Comparison of ENCODE assay signal across 1 cellular context in the genomic region with DNA sequence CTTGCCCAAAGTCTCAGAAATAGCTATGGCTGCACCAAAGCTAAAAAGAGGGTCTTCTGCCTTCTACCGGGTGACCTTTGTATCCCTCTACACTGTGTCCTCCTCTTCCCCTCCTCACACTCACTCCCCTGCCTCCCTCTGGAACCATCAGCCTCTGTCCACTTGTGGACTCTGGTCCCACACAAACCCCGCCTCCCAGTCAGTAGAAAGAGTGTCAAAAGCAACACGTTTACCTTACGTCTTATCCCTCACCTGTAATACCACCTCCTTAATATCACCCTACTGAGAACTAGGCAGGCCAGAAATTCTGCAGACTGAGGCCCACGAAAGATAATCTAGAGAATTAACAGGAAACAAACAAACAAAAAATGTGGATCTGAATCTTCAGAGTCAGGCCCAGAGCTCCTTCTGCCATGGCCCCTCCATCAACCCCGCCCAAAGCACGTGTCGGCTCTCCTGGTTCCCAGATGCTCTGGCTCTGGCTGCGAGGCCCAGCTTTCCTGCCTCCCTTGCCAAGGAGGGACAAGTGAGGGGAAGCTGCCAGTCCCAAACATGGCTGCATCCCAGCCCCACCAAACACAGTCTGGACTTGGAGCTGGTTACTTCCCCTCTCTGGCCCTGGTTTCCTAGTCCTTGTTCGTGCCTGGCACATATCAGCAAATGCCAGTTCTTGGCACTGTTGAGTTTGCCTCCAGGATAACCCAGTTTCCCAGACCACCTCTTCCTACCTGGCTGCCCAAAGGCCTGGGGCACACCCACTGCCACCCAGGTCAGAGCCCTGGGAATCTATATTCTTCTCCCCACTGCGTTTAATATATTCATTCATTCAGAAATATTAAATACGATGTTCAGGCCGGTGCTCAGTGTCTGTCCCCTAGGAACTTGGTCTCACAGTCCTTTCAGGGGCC.
A peak's percentile ranks its signal among the peaks of the same experiment; 100 is the strongest.
TF ChIP-seq lines count a peak whose summit lies in the region.

No MANE protein-coding gene starts in this region.

TF ChIP-seq in HepG2, 621 proteins besides CTCF, POLR2A, EP300 and RAD21 (continued from another document and continues in another):
- TF ChIP-seq, protein P1, sequence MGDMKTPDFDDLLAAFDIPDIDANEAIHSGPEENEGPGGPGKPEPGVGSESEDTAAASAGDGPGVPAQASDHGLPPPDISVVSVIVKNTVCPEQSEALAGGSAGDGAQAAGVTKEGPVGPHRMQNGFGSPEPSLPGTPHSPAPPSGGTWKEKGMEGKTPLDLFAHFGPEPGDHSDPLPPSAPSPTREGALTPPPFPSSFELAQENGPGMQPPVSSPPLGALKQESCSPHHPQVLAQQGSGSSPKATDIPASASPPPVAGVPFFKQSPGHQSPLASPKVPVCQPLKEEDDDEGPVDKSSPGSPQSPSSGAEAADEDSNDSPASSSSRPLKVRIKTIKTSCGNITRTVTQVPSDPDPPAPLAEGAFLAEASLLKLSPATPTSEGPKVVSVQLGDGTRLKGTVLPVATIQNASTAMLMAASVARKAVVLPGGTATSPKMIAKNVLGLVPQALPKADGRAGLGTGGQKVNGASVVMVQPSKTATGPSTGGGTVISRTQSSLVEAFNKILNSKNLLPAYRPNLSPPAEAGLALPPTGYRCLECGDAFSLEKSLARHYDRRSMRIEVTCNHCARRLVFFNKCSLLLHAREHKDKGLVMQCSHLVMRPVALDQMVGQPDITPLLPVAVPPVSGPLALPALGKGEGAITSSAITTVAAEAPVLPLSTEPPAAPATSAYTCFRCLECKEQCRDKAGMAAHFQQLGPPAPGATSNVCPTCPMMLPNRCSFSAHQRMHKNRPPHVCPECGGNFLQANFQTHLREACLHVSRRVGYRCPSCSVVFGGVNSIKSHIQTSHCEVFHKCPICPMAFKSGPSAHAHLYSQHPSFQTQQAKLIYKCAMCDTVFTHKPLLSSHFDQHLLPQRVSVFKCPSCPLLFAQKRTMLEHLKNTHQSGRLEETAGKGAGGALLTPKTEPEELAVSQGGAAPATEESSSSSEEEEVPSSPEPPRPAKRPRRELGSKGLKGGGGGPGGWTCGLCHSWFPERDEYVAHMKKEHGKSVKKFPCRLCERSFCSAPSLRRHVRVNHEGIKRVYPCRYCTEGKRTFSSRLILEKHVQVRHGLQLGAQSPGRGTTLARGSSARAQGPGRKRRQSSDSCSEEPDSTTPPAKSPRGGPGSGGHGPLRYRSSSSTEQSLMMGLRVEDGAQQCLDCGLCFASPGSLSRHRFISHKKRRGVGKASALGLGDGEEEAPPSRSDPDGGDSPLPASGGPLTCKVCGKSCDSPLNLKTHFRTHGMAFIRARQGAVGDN (CRISPR knock-in tag; IDR thresholded peaks at IDR 0.05), result peak; percentile 100
- TF ChIP-seq ZKSCAN5 (CRISPR knock-in tag; IDR thresholded peaks at IDR 0.05) (no peak), TSC22D2 (CRISPR knock-in tag; IDR thresholded peaks at IDR 0.05; ENCODE audit: borderline replicate concordance) (no peak), ZNF333 (CRISPR knock-in tag; IDR thresholded peaks at IDR 0.05; ENCODE audit: borderline replicate concordance) (no peak), RBM39 (IDR thresholded peaks at IDR 0.05; ENCODE audit: low read depth, low read length, poor library complexity, severe bottlenecking) (no peak), HNRNPUL1 (IDR thresholded peaks at IDR 0.05; ENCODE audit: low read depth, low read length) (no peak), NFIC (IDR thresholded peaks at IDR 0.05; ENCODE audit: low read length) (no peak; the same call in 1 of the 2 replicates), IRX3 (CRISPR knock-in tag; IDR thresholded peaks at IDR 0.05; ENCODE audit: borderline replicate concordance, low read depth) (no peak), FOSL1 (CRISPR knock-in tag; IDR thresholded peaks at IDR 0.05; ENCODE audit: borderline replicate concordance) (no peak), MBD4 (IDR thresholded peaks at IDR 0.05; ENCODE audit: borderline replicate concordance, low read length) (no peak), PAX8 (CRISPR knock-in tag; IDR thresholded peaks at IDR 0.05; ENCODE audit: borderline replicate concordance) (no peak), HOXA9 (CRISPR knock-in tag; IDR thresholded peaks at IDR 0.05; ENCODE audit: borderline replicate concordance) (no peak; the same call in 1 of the 2 replicates), RAD51 (IDR thresholded peaks at IDR 0.05; ENCODE audit: borderline replicate concordance) (no peak), PHB2 (IDR thresholded peaks at IDR 0.05; ENCODE audit: partially characterized antibody) (no peak), KDM1A (CRISPR knock-in tag; IDR thresholded peaks at IDR 0.05) (0 out of 2 replicates have a peak, but pooled peaks have one; percentile 7)
- TF ChIP-seq, protein P2, sequence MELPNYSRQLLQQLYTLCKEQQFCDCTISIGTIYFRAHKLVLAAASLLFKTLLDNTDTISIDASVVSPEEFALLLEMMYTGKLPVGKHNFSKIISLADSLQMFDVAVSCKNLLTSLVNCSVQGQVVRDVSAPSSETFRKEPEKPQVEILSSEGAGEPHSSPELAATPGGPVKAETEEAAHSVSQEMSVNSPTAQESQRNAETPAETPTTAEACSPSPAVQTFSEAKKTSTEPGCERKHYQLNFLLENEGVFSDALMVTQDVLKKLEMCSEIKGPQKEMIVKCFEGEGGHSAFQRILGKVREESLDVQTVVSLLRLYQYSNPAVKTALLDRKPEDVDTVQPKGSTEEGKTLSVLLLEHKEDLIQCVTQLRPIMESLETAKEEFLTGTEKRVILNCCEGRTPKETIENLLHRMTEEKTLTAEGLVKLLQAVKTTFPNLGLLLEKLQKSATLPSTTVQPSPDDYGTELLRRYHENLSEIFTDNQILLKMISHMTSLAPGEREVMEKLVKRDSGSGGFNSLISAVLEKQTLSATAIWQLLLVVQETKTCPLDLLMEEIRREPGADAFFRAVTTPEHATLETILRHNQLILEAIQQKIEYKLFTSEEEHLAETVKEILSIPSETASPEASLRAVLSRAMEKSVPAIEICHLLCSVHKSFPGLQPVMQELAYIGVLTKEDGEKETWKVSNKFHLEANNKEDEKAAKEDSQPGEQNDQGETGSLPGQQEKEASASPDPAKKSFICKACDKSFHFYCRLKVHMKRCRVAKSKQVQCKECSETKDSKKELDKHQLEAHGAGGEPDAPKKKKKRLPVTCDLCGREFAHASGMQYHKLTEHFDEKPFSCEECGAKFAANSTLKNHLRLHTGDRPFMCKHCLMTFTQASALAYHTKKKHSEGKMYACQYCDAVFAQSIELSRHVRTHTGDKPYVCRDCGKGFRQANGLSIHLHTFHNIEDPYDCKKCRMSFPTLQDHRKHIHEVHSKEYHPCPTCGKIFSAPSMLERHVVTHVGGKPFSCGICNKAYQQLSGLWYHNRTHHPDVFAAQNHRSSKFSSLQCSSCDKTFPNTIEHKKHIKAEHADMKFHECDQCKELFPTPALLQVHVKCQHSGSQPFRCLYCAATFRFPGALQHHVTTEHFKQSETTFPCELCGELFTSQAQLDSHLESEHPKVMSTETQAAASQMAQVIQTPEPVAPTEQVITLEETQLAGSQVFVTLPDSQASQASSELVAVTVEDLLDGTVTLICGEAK (IDR thresholded peaks at IDR 0.05), result no peak
- TF ChIP-seq, protein P2 (CRISPR knock-in tag; IDR thresholded peaks at IDR 0.05), result peak; percentile 63; the same call in 1 of the 2 replicates
- TF ChIP-seq, protein P3, sequence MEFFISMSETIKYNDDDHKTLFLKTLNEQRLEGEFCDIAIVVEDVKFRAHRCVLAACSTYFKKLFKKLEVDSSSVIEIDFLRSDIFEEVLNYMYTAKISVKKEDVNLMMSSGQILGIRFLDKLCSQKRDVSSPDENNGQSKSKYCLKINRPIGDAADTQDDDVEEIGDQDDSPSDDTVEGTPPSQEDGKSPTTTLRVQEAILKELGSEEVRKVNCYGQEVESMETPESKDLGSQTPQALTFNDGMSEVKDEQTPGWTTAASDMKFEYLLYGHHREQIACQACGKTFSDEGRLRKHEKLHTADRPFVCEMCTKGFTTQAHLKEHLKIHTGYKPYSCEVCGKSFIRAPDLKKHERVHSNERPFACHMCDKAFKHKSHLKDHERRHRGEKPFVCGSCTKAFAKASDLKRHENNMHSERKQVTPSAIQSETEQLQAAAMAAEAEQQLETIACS (CRISPR knock-in tag; IDR thresholded peaks at IDR 0.05), result no peak
- TF ChIP-seq, protein P4, sequence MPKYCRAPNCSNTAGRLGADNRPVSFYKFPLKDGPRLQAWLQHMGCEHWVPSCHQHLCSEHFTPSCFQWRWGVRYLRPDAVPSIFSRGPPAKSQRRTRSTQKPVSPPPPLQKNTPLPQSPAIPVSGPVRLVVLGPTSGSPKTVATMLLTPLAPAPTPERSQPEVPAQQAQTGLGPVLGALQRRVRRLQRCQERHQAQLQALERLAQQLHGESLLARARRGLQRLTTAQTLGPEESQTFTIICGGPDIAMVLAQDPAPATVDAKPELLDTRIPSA (CRISPR knock-in tag; IDR thresholded peaks at IDR 0.05; ENCODE audit: borderline replicate concordance), result 0 out of 2 replicates have a peak, but pooled peaks have one; percentile 36
- TF ChIP-seq, protein P5, sequence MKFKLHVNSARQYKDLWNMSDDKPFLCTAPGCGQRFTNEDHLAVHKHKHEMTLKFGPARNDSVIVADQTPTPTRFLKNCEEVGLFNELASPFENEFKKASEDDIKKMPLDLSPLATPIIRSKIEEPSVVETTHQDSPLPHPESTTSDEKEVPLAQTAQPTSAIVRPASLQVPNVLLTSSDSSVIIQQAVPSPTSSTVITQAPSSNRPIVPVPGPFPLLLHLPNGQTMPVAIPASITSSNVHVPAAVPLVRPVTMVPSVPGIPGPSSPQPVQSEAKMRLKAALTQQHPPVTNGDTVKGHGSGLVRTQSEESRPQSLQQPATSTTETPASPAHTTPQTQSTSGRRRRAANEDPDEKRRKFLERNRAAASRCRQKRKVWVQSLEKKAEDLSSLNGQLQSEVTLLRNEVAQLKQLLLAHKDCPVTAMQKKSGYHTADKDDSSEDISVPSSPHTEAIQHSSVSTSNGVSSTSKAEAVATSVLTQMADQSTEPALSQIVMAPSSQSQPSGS (CRISPR knock-in tag; IDR thresholded peaks at IDR 0.05), result no peak
- TF ChIP-seq, protein P6, sequence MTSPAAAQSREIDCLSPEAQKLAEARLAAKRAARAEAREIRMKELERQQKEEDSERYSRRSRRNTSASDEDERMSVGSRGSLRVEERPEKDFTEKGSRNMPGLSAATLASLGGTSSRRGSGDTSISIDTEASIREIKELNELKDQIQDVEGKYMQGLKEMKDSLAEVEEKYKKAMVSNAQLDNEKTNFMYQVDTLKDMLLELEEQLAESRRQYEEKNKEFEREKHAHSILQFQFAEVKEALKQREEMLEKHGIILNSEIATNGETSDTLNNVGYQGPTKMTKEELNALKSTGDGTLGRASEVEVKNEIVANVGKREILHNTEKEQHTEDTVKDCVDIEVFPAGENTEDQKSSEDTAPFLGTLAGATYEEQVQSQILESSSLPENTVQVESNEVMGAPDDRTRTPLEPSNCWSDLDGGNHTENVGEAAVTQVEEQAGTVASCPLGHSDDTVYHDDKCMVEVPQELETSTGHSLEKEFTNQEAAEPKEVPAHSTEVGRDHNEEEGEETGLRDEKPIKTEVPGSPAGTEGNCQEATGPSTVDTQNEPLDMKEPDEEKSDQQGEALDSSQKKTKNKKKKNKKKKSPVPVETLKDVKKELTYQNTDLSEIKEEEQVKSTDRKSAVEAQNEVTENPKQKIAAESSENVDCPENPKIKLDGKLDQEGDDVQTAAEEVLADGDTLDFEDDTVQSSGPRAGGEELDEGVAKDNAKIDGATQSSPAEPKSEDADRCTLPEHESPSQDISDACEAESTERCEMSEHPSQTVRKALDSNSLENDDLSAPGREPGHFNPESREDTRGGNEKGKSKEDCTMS (CRISPR knock-in tag; conservative IDR thresholded peaks at IDR 0.05), result no peak
- TF ChIP-seq, protein P7, sequence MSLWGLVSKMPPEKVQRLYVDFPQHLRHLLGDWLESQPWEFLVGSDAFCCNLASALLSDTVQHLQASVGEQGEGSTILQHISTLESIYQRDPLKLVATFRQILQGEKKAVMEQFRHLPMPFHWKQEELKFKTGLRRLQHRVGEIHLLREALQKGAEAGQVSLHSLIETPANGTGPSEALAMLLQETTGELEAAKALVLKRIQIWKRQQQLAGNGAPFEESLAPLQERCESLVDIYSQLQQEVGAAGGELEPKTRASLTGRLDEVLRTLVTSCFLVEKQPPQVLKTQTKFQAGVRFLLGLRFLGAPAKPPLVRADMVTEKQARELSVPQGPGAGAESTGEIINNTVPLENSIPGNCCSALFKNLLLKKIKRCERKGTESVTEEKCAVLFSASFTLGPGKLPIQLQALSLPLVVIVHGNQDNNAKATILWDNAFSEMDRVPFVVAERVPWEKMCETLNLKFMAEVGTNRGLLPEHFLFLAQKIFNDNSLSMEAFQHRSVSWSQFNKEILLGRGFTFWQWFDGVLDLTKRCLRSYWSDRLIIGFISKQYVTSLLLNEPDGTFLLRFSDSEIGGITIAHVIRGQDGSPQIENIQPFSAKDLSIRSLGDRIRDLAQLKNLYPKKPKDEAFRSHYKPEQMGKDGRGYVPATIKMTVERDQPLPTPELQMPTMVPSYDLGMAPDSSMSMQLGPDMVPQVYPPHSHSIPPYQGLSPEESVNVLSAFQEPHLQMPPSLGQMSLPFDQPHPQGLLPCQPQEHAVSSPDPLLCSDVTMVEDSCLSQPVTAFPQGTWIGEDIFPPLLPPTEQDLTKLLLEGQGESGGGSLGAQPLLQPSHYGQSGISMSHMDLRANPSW (CRISPR knock-in tag; IDR thresholded peaks at IDR 0.05; ENCODE audit: borderline replicate concordance), result no peak
